Comparison of ENCODE assay signal across 10 cellular contexts in genomic region chr15:57235865-57236264, GRCh38.
DNase-seq lines count a peak whose midpoint lies in the region; ATAC-seq and TF ChIP-seq lines count a peak whose summit lies in the region.
"Had no signal": no experiment of that assay in that cellular context is flagged by ENCODE, and none has a peak within 500 bp of the region (broad histone marks: within the 10 kb centered on the region; RNA-seq: fewer than 3 reads in every experiment).

No MANE protein-coding gene starts in this region.

- no peak overlapping the region for H3K27ac ChIP-seq in GM23248
- H3K27ac ChIP-seq in neural progenitor cell, result peak overlapping the region; percentile 14

- H4K20me1 ChIP-seq in GM23248 (ENCODE audit: insufficient read depth), result no peaks in the 10 kb centered on the region
- peaks cover 9% of the 10 kb centered on the region for H4K20me1 ChIP-seq in neural progenitor cell (ENCODE audit: low read depth)

- DNase-seq in GM23248, result peak; percentile 59
- DNase-seq in NCI-H2227 (lab: John Stamatoyannopoulos, UW; ENCODE audit: unreplicated experiment), result peak; percentile 76
- DNase-seq in dermis microvascular lymphatic vessel endothelial cell (ENCODE audit: low read depth in 2 of 2), result peak; percentile 52 to 61
- peak; percentile 48 for DNase-seq in neural progenitor cell (ENCODE audit: low spot score)
- DNase-seq in RPMI8226, result no peak
- DNase-seq: activated CD4-positive, alpha-beta T cell treated with anti-CD3 and anti-CD28 coated beads, Interleukin-2, amount 50 U/mL, for 1 hour; aorta had no signal

- 37 to 38% methylated on average over 3 of the region's 3 CpGs for WGBS in GM23248 (ENCODE audit: low coverage in 1 of 2, low lambda C conversion rate in 2 of 2, missing lambda C conversion rate in 2 of 2), 2 experiments

- H3K36me3 ChIP-seq in GM23248 (ENCODE audit: low read depth), result peaks cover 52% of the 10 kb centered on the region
- peaks cover 12% of the 10 kb centered on the region for H3K36me3 ChIP-seq in neural progenitor cell

- no peak for TF ChIP-seq CTCF in neural progenitor cell (IDR thresholded peaks at IDR 0.05)

- peaks cover 40% of the 10 kb centered on the region for H3K36me3 Mint-ChIP-seq in neural progenitor cell

- H3K4me1 Mint-ChIP-seq in neural progenitor cell, result peaks cover 61% of the 10 kb centered on the region

- H3F3A ChIP-seq in GM23248 (ENCODE audit: insufficient read depth), result 0 out of 2 replicates have a peak, but pooled peaks cover 3% of the 10 kb centered on the region
- H3F3A ChIP-seq in neural progenitor cell (ENCODE audit: low read depth), result peaks cover 44% of the 10 kb centered on the region

- peak overlapping the region; percentile 83 for H3K27ac Mint-ChIP-seq in neural progenitor cell

- in situ Hi-C loops in GM23248 (cut with MboI), result no loop called here

- peaks cover 17% of the 10 kb centered on the region for H3K79me2 ChIP-seq in GM23248 (ENCODE audit: insufficient read depth)
- peaks cover 23% of the 10 kb centered on the region for H3K79me2 ChIP-seq in neural progenitor cell (ENCODE audit: low read depth)

- no peaks in the 10 kb centered on the region for H3K9me3 ChIP-seq in GM23248 (ENCODE audit: low read depth)
- no peaks in the 10 kb centered on the region for H3K9me3 ChIP-seq in neural progenitor cell (ENCODE audit: low read depth)

- H3K27me3 ChIP-seq in GM23248 (replicated peaks; ENCODE audit: insufficient read depth), result no peaks in the 10 kb centered on the region
- H3K27me3 ChIP-seq in neural progenitor cell, result no peaks in the 10 kb centered on the region

- no peaks in the 10 kb centered on the region for H3K9me3 Mint-ChIP-seq in neural progenitor cell

- no peaks in the 10 kb centered on the region for H3K4me1 ChIP-seq in GM23248 (ENCODE audit: insufficient read depth)
- H3K4me1 ChIP-seq in neural progenitor cell, result peaks cover 42% of the 10 kb centered on the region

- ATAC-seq in GM19324 (IDR thresholded peaks at IDR 0.05; ENCODE audit: low FRiP score, unreplicated experiment), result no peak
- ATAC-seq in HG02571 (IDR thresholded peaks at IDR 0.05; ENCODE audit: unreplicated experiment), result no peak
- no peak for ATAC-seq in HG03135 (IDR thresholded peaks at IDR 0.05; ENCODE audit: unreplicated experiment)

- no peak overlapping the region for H3K9ac ChIP-seq in GM23248
- no peak overlapping the region for H3K9ac ChIP-seq in neural progenitor cell

- no peak overlapping the region for H3K4me2 ChIP-seq in GM23248 (ENCODE audit: unreplicated experiment)
- H3K4me2 ChIP-seq in neural progenitor cell, result peak overlapping the region; percentile 78

- H3K4me3 Mint-ChIP-seq in neural progenitor cell, result peak overlapping the region; percentile 22

- H3K27me3 Mint-ChIP-seq in neural progenitor cell (ENCODE audit: insufficient read depth, low read depth), result no peaks in the 10 kb centered on the region

- no peaks in the 10 kb centered on the region; the same call in 1 of the 2 replicates for H3K9me2 ChIP-seq in GM23248 (ENCODE audit: insufficient read depth)

- H2AFZ ChIP-seq in GM23248, result no peak overlapping the region
- H2AFZ ChIP-seq in neural progenitor cell (replicated peaks), result no peak overlapping the region

- no peak overlapping the region for H3K4me3 ChIP-seq in GM23248
- no peak overlapping the region for H3K4me3 ChIP-seq in neural progenitor cell
